11 cellular contexts compared by ENCODE assay signal in genomic region chr1:173333581-173333980, GRCh38.
DNase-seq lines count a peak whose midpoint lies in the region; ATAC-seq and TF ChIP-seq lines count a peak whose summit lies in the region.
"Had no signal": no experiment of that assay in that cellular context is flagged by ENCODE, and none has a peak within 500 bp of the region (broad histone marks: within the 10 kb centered on the region; RNA-seq: fewer than 3 reads in every experiment).

No MANE protein-coding gene starts in this region.

- no peaks in the 10 kb centered on the region for H3K9me3 ChIP-seq in T-helper 17 cell (ENCODE audit: control insufficient read depth, low read length, poor library complexity, severe bottlenecking)

- H3K9me3 Mint-ChIP-seq in activated naive CD4-positive, alpha-beta T cell treated with anti-CD3 and anti-CD28 coated beads, Interleukin-2, amount 10 ng/mL, durations not matched to agents 7 days and 5 days, result no peaks in the 10 kb centered on the region
- H3K9me3 Mint-ChIP-seq in WTC11, result no peaks in the 10 kb centered on the region
- H3K9me3 Mint-ChIP-seq: central memory CD8-positive, alpha-beta T cell had no signal

- CTCF ChIA-PET in activated naive CD4-positive, alpha-beta T cell treated with anti-CD3 and anti-CD28 coated beads, Interleukin-2, amount 10 ng/mL, durations not matched to agents 7 days and 5 days (lab: Charles Lee), result no interaction called here
- CTCF ChIA-PET in WTC11 (lab: Charles Lee), result interaction anchor here (0.6 kb wide), 1 partner anchor 78 kb away, joined by 3 read pairs; no protein-coding TSS in a partner anchor

- H3K36me3 Mint-ChIP-seq in T-helper 17 cell (ENCODE audit: low read depth) (no peaks in the 10 kb centered on the region), WTC11 (no peaks in the 10 kb centered on the region)
- peaks cover 2% of the 10 kb centered on the region for H3K36me3 Mint-ChIP-seq in activated naive CD4-positive, alpha-beta T cell treated with anti-CD3 and anti-CD28 coated beads, Interleukin-2, amount 10 ng/mL, durations not matched to agents 7 days and 5 days

- no peak overlapping the region for H3K27ac Mint-ChIP-seq in T-helper 17 cell
- no peak overlapping the region for H3K27ac Mint-ChIP-seq in activated naive CD4-positive, alpha-beta T cell treated with anti-CD3 and anti-CD28 coated beads, Interleukin-2, amount 10 ng/mL, durations not matched to agents 7 days and 5 days
- H3K27ac Mint-ChIP-seq in WTC11, result no peak overlapping the region

- H3K4me1 Mint-ChIP-seq in T-helper 17 cell (peaks cover 8% of the 10 kb centered on the region), WTC11 (peaks cover 9% of the 10 kb centered on the region)
- H3K4me1 Mint-ChIP-seq in activated naive CD4-positive, alpha-beta T cell treated with anti-CD3 and anti-CD28 coated beads, Interleukin-2, amount 10 ng/mL, durations not matched to agents 7 days and 5 days, result peaks cover 17% of the 10 kb centered on the region

- ATAC-seq in GM18517 (IDR thresholded peaks at IDR 0.05; ENCODE audit: unreplicated experiment) (peak; percentile 68), GM21423 (IDR thresholded peaks at IDR 0.05; ENCODE audit: unreplicated experiment) (peak; percentile 62), HG03342 (IDR thresholded peaks at IDR 0.05; ENCODE audit: unreplicated experiment) (peak; percentile 78), T-helper 17 cell (no peak), WTC11 (no peak)

- no peak overlapping the region for H3K4me3 ChIP-seq in foreskin fibroblast (ENCODE audit: low read depth in 1 of 2, low read length in 2 of 2)

- H3K4me3 Mint-ChIP-seq in T-helper 17 cell (no peak overlapping the region), WTC11 (no peak overlapping the region)
- H3K4me3 Mint-ChIP-seq in activated naive CD4-positive, alpha-beta T cell treated with anti-CD3 and anti-CD28 coated beads, Interleukin-2, amount 10 ng/mL, durations not matched to agents 7 days and 5 days, result no peak overlapping the region
- H3K4me3 Mint-ChIP-seq: central memory CD8-positive, alpha-beta T cell had no signal

- H3K27me3 Mint-ChIP-seq in T-helper 17 cell (no peaks in the 10 kb centered on the region), WTC11 (ENCODE audit: low read depth) (no peaks in the 10 kb centered on the region)
- no peaks in the 10 kb centered on the region for H3K27me3 Mint-ChIP-seq in activated naive CD4-positive, alpha-beta T cell treated with anti-CD3 and anti-CD28 coated beads, Interleukin-2, amount 10 ng/mL, durations not matched to agents 7 days and 5 days
- H3K27me3 Mint-ChIP-seq: central memory CD8-positive, alpha-beta T cell had no signal

- POLR2A ChIA-PET in WTC11 (lab: Charles Lee), result no interaction called here

- DNase-seq in foreskin fibroblast (peak; percentile 7 to 25), T-helper 17 cell (no peak), WTC11 (ENCODE audit: low spot score) (no peak)
- DNase-seq in activated naive CD4-positive, alpha-beta T cell treated with anti-CD3 and anti-CD28 coated beads, Interleukin-2, amount 10 ng/mL, durations not matched to agents 7 days and 5 days, result no peak
- DNase-seq in effector CD8-positive, alpha-beta T cell (lab: John Stamatoyannopoulos, UW), result no peak
- DNase-seq: DMS79 treated with DMSO at 0.1 percent for 48 hours, occipital lobe had no signal

- TF ChIP-seq CTCF in foreskin fibroblast (IDR thresholded peaks at IDR 0.05; ENCODE audit: low read depth, low read length) (no peak), WTC11 (IDR thresholded peaks at IDR 0.05) (no peak)

TF ChIP-seq in WTC11, 78 proteins besides CTCF, POLR2A, EP300 and RAD21 (continues in another document):
- TF ChIP-seq SOX15 (CRISPR knock-in tag; IDR thresholded peaks at IDR 0.05) (no peak), ZSCAN18 (CRISPR knock-in tag; IDR thresholded peaks at IDR 0.05) (no peak), ZNF423 (CRISPR knock-in tag; IDR thresholded peaks at IDR 0.05) (no peak), TCF7 (CRISPR knock-in tag; IDR thresholded peaks at IDR 0.05; ENCODE audit: low read depth) (no peak), SP1 (CRISPR knock-in tag; conservative IDR thresholded peaks at IDR 0.05) (no peak), AFF4 (CRISPR knock-in tag; IDR thresholded peaks at IDR 0.05; ENCODE audit: borderline replicate concordance) (no peak), ZNF532 (CRISPR knock-in tag; IDR thresholded peaks at IDR 0.05; ENCODE audit: borderline replicate concordance) (no peak), ZNF263 (CRISPR knock-in tag; IDR thresholded peaks at IDR 0.05; ENCODE audit: low read depth) (no peak)

Comparison
In these comparisons a context has a peak if more than half of its experiments do, and no peak if none do; other contexts are left out.
1. ATAC-seq: peak in GM18517 (single experiment), GM21423 (single experiment) and HG03342 (single experiment); none in T-helper 17 cell (single experiment) and WTC11 (single experiment).
2. DNase-seq: peak in foreskin fibroblast (2 of 2); none in T-helper 17 cell (0 of 3), activated naive CD4-positive, alpha-beta T cell treated with anti-CD3 and anti-CD28 coated beads, Interleukin-2, amount 10 ng/mL, durations not matched to agents 7 days and 5 days (single experiment), effector CD8-positive, alpha-beta T cell (single experiment) and WTC11 (single experiment).